11 cellular contexts compared by ENCODE assay signal in the genomic region with DNA sequence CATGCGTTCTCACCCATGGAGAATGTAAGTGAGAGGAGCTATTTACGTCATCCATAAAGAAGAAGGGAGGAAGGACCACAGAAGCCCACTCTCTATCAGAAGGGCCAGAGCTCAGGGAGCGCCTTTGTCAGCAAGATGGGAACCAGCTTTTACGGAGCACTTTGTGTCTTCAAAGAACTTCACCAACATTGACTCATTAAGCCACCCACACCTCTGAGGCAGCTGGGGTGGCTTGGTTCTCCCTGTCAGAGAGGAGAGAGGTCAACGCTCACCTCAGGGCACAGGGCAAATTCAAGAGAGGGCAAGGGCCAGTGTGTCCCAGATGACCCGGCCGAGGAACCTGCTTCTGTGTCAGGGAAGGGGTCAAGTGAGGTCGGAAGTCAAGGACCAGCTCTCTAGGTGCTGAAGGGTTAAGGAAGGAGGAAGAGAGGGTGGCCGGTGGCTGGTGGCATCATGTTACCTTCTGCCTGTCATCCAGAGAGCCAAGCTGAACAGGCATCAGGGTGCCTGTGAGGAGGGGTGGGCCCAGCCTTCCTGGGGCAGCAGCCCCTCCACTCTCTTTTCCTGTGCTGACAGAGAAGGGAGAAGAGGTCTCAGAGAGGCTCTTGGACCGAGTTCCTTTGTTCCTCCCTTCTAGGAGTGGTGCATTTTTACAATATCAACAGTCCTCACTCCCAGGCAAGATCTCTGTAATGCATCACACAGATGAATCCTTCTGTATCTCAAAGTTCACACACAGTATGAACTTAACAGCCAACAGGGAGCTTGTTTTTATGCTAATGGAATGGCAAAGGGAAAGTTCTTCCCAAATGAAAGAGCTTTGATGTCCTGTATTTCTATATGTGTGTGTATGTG.
DNase-seq lines count a peak whose midpoint lies in the region; FAIRE-seq and TF ChIP-seq lines count a peak whose summit lies in the region.
"Had no signal": no experiment of that assay in that cellular context is flagged by ENCODE, and none has a peak within 500 bp of the region (broad histone marks: within the 10 kb centered on the region; RNA-seq: fewer than 3 reads in every experiment).

No MANE protein-coding gene starts in this region.

- TF ChIP-seq CTCF in astrocyte (IDR thresholded peaks at IDR 0.05; ENCODE audit: insufficient read depth, low read depth, low read length) = no peak
- no peak for TF ChIP-seq CTCF in nephron progenitor cell (IDR thresholded peaks at IDR 0.05)

- DNase-seq in AG08396 (ENCODE audit: low spot score) (peak; percentile 28), astrocyte (ENCODE audit: low read depth) (peak; percentile 42), nephron progenitor cell (peak; percentile 33), substantia nigra (lab: John Stamatoyannopoulos, UW) (no peak), SKM-1 (lab: John Stamatoyannopoulos, UW; ENCODE audit: unreplicated experiment) (no peak), ecto neural progenitor cell (ENCODE audit: low spot score) (no peak), H4 (ENCODE audit: low spot score) (no peak)
- DNase-seq: activated gamma-delta T cell treated with Interleukin-2 at 50 U/mL for 16 hours; CD4-positive, alpha-beta T cell had no signal

- no peaks in the 10 kb centered on the region for H3K79me2 ChIP-seq in astrocyte (ENCODE audit: insufficient read depth, low read length)

- H3K36me3 ChIP-seq in KOPT-K1 (ENCODE audit: insufficient read depth, low read length) = no peaks in the 10 kb centered on the region
- H3K36me3 ChIP-seq in astrocyte (ENCODE audit: insufficient read depth, low read length) = no peaks in the 10 kb centered on the region

- no peak overlapping the region for H3K9ac ChIP-seq in astrocyte (ENCODE audit: low read length)

- no peak overlapping the region for H3K4me2 ChIP-seq in astrocyte (ENCODE audit: low read length)

- no peak overlapping the region for H2AFZ ChIP-seq in astrocyte (ENCODE audit: low read depth, low read length)

- FAIRE-seq in astrocyte (lab: Jason Lieb, UNC) = no peak

- H3K27me3 ChIP-seq in astrocyte (ENCODE audit: insufficient read depth, low read length) = peaks cover 10% of the 10 kb centered on the region

- no peak overlapping the region for H3K4me3 ChIP-seq in astrocyte (ENCODE audit: insufficient read depth, low read depth, low read length)

- peaks cover 2% of the 10 kb centered on the region for H3K9me3 Mint-ChIP-seq in astrocyte (ENCODE audit: unreplicated experiment)
- no peaks in the 10 kb centered on the region for H3K9me3 Mint-ChIP-seq in nephron progenitor cell
- H3K9me3 Mint-ChIP-seq: CD4-positive, alpha-beta T cell; memory B cell had no signal

- H3K4me1 ChIP-seq in astrocyte (ENCODE audit: insufficient read depth, low read length) = peaks cover 15% of the 10 kb centered on the region

- H3K36me3 Mint-ChIP-seq in astrocyte (ENCODE audit: low read depth, unreplicated experiment) = no peaks in the 10 kb centered on the region
- no peaks in the 10 kb centered on the region for H3K36me3 Mint-ChIP-seq in nephron progenitor cell (ENCODE audit: low read depth)
- H3K36me3 Mint-ChIP-seq: memory B cell had no signal

- H3K4me1 Mint-ChIP-seq in astrocyte (ENCODE audit: low read depth, unreplicated experiment) = peaks cover 2% of the 10 kb centered on the region
- H3K4me1 Mint-ChIP-seq in nephron progenitor cell = peaks cover 10% of the 10 kb centered on the region
- H3K4me1 Mint-ChIP-seq: memory B cell had no signal

- H3K4me3 Mint-ChIP-seq in astrocyte (ENCODE audit: unreplicated experiment) (no peak overlapping the region), nephron progenitor cell (no peak overlapping the region)
- H3K4me3 Mint-ChIP-seq: CD4-positive, alpha-beta T cell; memory B cell had no signal

- H3K9me3 ChIP-seq in KOPT-K1 (ENCODE audit: insufficient read depth, low read length, poor library complexity, severe bottlenecking) (no peaks in the 10 kb centered on the region), astrocyte (ENCODE audit: insufficient read depth, low read depth, low read length) (no peaks in the 10 kb centered on the region)

- H3K27ac ChIP-seq in KOPT-K1 (ENCODE audit: low read depth, low read length, poor library complexity, severe bottlenecking) = peak overlapping the region; percentile 44
- no peak overlapping the region for H3K27ac ChIP-seq in astrocyte (ENCODE audit: low read depth, low read length)
- no peak overlapping the region for H3K27ac ChIP-seq in substantia nigra (ENCODE audit: low read depth, low read length, poor library complexity, severe bottlenecking)

- no peaks in the 10 kb centered on the region for H4K20me1 ChIP-seq in astrocyte (ENCODE audit: insufficient read depth, low read length)

- H3K27me3 Mint-ChIP-seq in astrocyte (ENCODE audit: low read depth, unreplicated experiment) (peaks cover 22% of the 10 kb centered on the region), nephron progenitor cell (ENCODE audit: low read depth, poor library complexity) (peaks cover 21% of the 10 kb centered on the region)

- H3K27ac Mint-ChIP-seq in astrocyte (ENCODE audit: unreplicated experiment) (no peak overlapping the region), nephron progenitor cell (no peak overlapping the region)
- H3K27ac Mint-ChIP-seq: CD4-positive, alpha-beta T cell; memory B cell had no signal

Comparison
In these comparisons a context has a peak if more than half of its experiments do, and no peak if none do; other contexts are left out.
1. DNase-seq: peak in AG08396 (single experiment), astrocyte (single experiment) and nephron progenitor cell (single experiment); none in substantia nigra (0 of 49), SKM-1 (single experiment), ecto neural progenitor cell (single experiment) and H4 (single experiment).